In genomic region chr12:103140217-103140616, GRCh38 we compare ENCODE assay signal across 18 cellular contexts.
DNase-seq lines count a peak whose midpoint lies in the region; ATAC-seq and TF ChIP-seq lines count a peak whose summit lies in the region.
"Had no signal": no experiment of that assay in that cellular context is flagged by ENCODE, and none has a peak within 500 bp of the region (broad histone marks: within the 10 kb centered on the region; RNA-seq: fewer than 3 reads in every experiment).

No MANE protein-coding gene starts in this region.

- no peak overlapping the region for H3K4me3 Mint-ChIP-seq in WTC11
- H3K4me3 Mint-ChIP-seq: B cell; CD4-positive, alpha-beta T cell; HFFc6 had no signal

- H3K36me3 Mint-ChIP-seq in WTC11: no peaks in the 10 kb centered on the region

- H3K27me3 Mint-ChIP-seq in WTC11 (ENCODE audit: low read depth): no peaks in the 10 kb centered on the region
- H3K27me3 Mint-ChIP-seq: B cell; CD4-positive, alpha-beta T cell had no signal

- ATAC-seq in WTC11 (peak; percentile 71), left lobe of liver (no peak), HG02571 (IDR thresholded peaks at IDR 0.05; ENCODE audit: unreplicated experiment) (no peak)
- ATAC-seq: Right ventricle myocardium inferior had no signal

- DNase-seq in NCI-H524 (lab: John Stamatoyannopoulos, UW) (peak; percentile 61 to 90), WTC11 (ENCODE audit: low spot score) (no peak), left kidney (ENCODE audit: low read depth, low spot score) (peak; percentile 3), left lobe of liver (ENCODE audit: low spot score) (no peak), GDM1 (lab: John Stamatoyannopoulos, UW) (no peak), KBM-7 (no peak)
- DNase-seq: CD4-positive, alpha-beta T cell; DND-41; GF-D8; HFFc6; MV-4-11; NCI-H1417; NCI-H187 treated with DMSO at 0.1 percent for 48 hours; NCI-H446; Peyer's patch had no signal

- in situ Hi-C loops in KBM-7 (cut with MboI; ENCODE audit: low pct_unique_long_range_greater_than_20kb, low sequenced_read_pairs): no loop called here

- no peak for TF ChIP-seq CTCF in WTC11 (IDR thresholded peaks at IDR 0.05)

- peaks cover 12% of the 10 kb centered on the region for H3K4me1 Mint-ChIP-seq in WTC11
- H3K4me1 Mint-ChIP-seq: B cell had no signal

- CTCF ChIA-PET in WTC11 (lab: Charles Lee): interaction anchor here (0.8 kb wide), 1 partner anchor 493 kb away, joined by 3 read pairs; no protein-coding TSS in a partner anchor

- peak overlapping the region; percentile 60; the same call in 1 of the 2 replicates for H3K27ac Mint-ChIP-seq in WTC11
- H3K27ac Mint-ChIP-seq: B cell; CD4-positive, alpha-beta T cell; HFFc6 had no signal

- no peaks in the 10 kb centered on the region for H3K9me3 Mint-ChIP-seq in WTC11

- POLR2A ChIA-PET in WTC11 (lab: Charles Lee): no interaction called here

TF ChIP-seq in WTC11, 78 proteins besides CTCF, POLR2A, EP300 and RAD21:
- no peak for TF ChIP-seq RORB (CRISPR knock-in tag; IDR thresholded peaks at IDR 0.05)
- no peak for TF ChIP-seq SP1 (CRISPR knock-in tag; conservative IDR thresholded peaks at IDR 0.05)
- TF ChIP-seq, protein P1, sequence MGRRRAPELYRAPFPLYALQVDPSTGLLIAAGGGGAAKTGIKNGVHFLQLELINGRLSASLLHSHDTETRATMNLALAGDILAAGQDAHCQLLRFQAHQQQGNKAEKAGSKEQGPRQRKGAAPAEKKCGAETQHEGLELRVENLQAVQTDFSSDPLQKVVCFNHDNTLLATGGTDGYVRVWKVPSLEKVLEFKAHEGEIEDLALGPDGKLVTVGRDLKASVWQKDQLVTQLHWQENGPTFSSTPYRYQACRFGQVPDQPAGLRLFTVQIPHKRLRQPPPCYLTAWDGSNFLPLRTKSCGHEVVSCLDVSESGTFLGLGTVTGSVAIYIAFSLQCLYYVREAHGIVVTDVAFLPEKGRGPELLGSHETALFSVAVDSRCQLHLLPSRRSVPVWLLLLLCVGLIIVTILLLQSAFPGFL (CRISPR knock-in tag; IDR thresholded peaks at IDR 0.05; ENCODE audit: borderline replicate concordance): no peak

Comparison
In these comparisons a context has a peak if more than half of its experiments do, and no peak if none do; other contexts are left out.
1. DNase-seq: peak in NCI-H524 (2 of 2) and left kidney (single experiment); none in WTC11 (single experiment), left lobe of liver (single experiment), GDM1 (single experiment) and KBM-7 (single experiment).